Comparison of ENCODE assay signal across 8 cellular contexts in the genomic region with DNA sequence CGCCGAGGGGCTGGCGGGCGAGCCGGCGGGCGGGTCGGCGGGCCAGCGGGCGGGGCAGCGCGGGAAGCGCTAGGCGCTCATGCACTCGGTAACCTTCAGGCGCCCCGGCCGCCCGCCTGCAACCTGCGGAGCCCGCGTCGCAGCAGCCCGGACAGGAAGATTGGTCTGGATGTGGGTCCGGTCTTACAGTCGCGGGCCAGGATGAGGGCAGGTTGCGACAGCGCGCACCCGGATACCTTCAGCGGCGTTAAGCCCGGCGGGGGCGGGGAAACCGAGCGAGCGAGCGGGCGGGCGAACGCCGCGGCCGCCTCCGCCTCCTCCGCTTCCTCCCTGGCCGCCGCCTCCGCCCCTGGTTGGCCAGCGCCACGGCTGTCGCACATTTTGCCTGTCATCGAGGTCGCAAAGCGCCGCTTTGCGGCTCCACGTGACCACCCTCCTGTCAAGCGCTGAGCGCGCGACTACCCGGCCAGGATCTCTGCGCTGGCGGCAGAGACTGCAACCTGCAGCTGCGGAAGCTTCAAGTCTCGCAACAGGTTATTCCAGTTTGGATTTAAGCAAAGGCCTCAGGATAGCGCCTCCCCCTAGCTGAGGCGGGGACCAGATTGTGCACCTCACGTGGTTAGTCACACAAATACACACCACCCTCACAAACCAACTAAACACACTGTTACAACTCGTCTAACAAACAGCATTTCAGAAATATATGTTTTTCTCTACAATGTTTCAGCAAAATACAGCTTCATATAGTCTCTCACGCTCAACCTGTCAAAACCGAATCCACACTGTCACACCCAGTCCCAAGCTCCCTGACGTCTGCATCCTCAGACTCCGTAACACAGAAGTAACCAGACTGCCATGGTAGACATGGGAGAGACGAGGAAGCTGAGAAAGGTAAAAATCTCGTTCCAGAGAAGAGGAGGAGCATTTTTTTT. TPM values are rescaled to one million over a fixed set of nuclear protein-coding genes. Genes with fewer than 3 reads are reported as not detected.
DNase-seq lines count a peak whose midpoint lies in the region; ATAC-seq and TF ChIP-seq lines count a peak whose summit lies in the region.

A gene (minus strand): TSS at position 355 of the 932 bp plus-strand sequence. CDS start 456 bp downstream, outside the sequence.

- H3K4me2 ChIP-seq in OCI-LY1 (ENCODE audit: low read length) = peak within 1 kb of the TSS; percentile 94

- H3K36me3 ChIP-seq in HUES6 (ENCODE audit: control insufficient read depth, insufficient read depth, low read length) = no peaks in the 10 kb centered on the region
- H3K36me3 ChIP-seq in OCI-LY1 (ENCODE audit: insufficient read depth, low read length) = peaks cover 14% of the 10 kb centered on the region

- H3K79me2 ChIP-seq in OCI-LY1 (ENCODE audit: insufficient read depth, low read length) = peaks cover 44% of the 10 kb centered on the region

- peaks cover 5% of the 10 kb centered on the region; the same call in 1 of the 2 replicates for H3K4me1 ChIP-seq in HUES6 (ENCODE audit: control insufficient read depth, insufficient read depth, low read length)
- peaks cover 36% of the 10 kb centered on the region for H3K4me1 ChIP-seq in OCI-LY1 (ENCODE audit: insufficient read depth, low read length, severe bottlenecking)
- H3K4me1 ChIP-seq in mononuclear cell (ENCODE audit: insufficient read depth, low read length) = peaks cover 14% of the 10 kb centered on the region

- DNase-seq in DMS 273 (lab: John Stamatoyannopoulos, UW; ENCODE audit: unreplicated experiment) (peak; percentile 99), activated T-cell treated with anti-CD3 and anti-CD28 coated beads for 24 hours (ENCODE audit: low read depth) (peak; percentile 97), epithelial cell of esophagus (ENCODE audit: low read depth) (peak; percentile 100)
- peak; percentile 95 for DNase-seq in stimulated activated CD8-positive, alpha-beta memory T cell treated with anti-CD3 and anti-CD28 coated beads, Interleukin-4, amount 100 ng/mL, for 1 hour (ENCODE audit: low read depth in 2 of 2, low spot score in 1 of 2)

- TF ChIP-seq CTCF in OCI-LY1 (IDR thresholded peaks at IDR 0.05; ENCODE audit: low read length) (no peak), epithelial cell of esophagus (IDR thresholded peaks at IDR 0.05; ENCODE audit: insufficient read depth, low read depth, low read length, missing control alignments) (peak; percentile 49)

- H3F3A ChIP-seq in OCI-LY1 (ENCODE audit: insufficient read depth, low read length) = no peaks in the 10 kb centered on the region

- H3K27ac ChIP-seq in HUES6 (ENCODE audit: low read depth, low read length) (no peak within 1 kb of the TSS), OCI-LY1 (ENCODE audit: low read depth, low read length, poor library complexity, severe bottlenecking) (peak within 1 kb of the TSS; percentile 70)

- no peaks in the 10 kb centered on the region for H3K9me2 ChIP-seq in OCI-LY1 (ENCODE audit: low read depth, low read length)

- peak; percentile 91 for ATAC-seq in GM21423 (IDR thresholded peaks at IDR 0.05; ENCODE audit: unreplicated experiment)

- peak within 1 kb of the TSS; percentile 99 for H3K4me3 ChIP-seq in HUES6 (ENCODE audit: low read depth, low read length)
- peak within 1 kb of the TSS; percentile 93 for H3K4me3 ChIP-seq in OCI-LY1 (ENCODE audit: low read depth, low read length, poor library complexity, severe bottlenecking)
- peak within 1 kb of the TSS; percentile 63 for H3K4me3 ChIP-seq in epithelial cell of esophagus (ENCODE audit: low read length)
- peak within 1 kb of the TSS; percentile 73 for H3K4me3 ChIP-seq in mononuclear cell (ENCODE audit: low read length)

- peak within 1 kb of the TSS; percentile 86 for H3K9ac ChIP-seq in HUES6 (ENCODE audit: low read length)
- peak within 1 kb of the TSS; percentile 99 for H3K9ac ChIP-seq in OCI-LY1 (ENCODE audit: low read length)

- H4K20me1 ChIP-seq in OCI-LY1 (ENCODE audit: insufficient read depth, low read length) = no peaks in the 10 kb centered on the region

- H3K9me3 ChIP-seq in HUES6 (ENCODE audit: control insufficient read depth, insufficient read depth, low read depth, low read length) (no peaks in the 10 kb centered on the region), OCI-LY1 (ENCODE audit: low read length) (no peaks in the 10 kb centered on the region), mononuclear cell (ENCODE audit: low read depth, low read length) (no peaks in the 10 kb centered on the region)

- H2AFZ ChIP-seq in OCI-LY1 (ENCODE audit: low read length) = peak within 1 kb of the TSS; percentile 53; the same call in 1 of the 2 replicates

- H3K27me3 ChIP-seq in HUES6 (ENCODE audit: control insufficient read depth, insufficient read depth, low read length) (peaks cover 16% of the 10 kb centered on the region), OCI-LY1 (ENCODE audit: insufficient read depth, low read length) (no peaks in the 10 kb centered on the region), mononuclear cell (ENCODE audit: insufficient read depth, low read length) (no peaks in the 10 kb centered on the region)

RNA-seq across cellular contexts. Expression of the gene that starts here (rescaled TPM):
- total RNA-seq in mononuclear cell = 49.6 TPM
